1 cellular context compared by ENCODE assay signal in genomic region chr6:138692978-138693909, GRCh38.
TF ChIP-seq lines count a peak whose summit lies in the region.

No MANE protein-coding gene starts in this region.

TF ChIP-seq in GM12878, 131 proteins besides CTCF, POLR2A, EP300 and RAD21 (continued from another document):
- TF ChIP-seq HDAC2 (IDR thresholded peaks at IDR 0.05) (no peak), SMAD5 (IDR thresholded peaks at IDR 0.05; ENCODE audit: low read depth) (no peak), PAX5 (IDR thresholded peaks at IDR 0.05; ENCODE audit: borderline replicate concordance, low read depth, low read length) (no peak), E2F4 (IDR thresholded peaks at IDR 0.05; ENCODE audit: low read depth, low read length) (no peak), RELB (IDR thresholded peaks at IDR 0.05; ENCODE audit: low read depth) (no peak), RUNX3 (IDR thresholded peaks at IDR 0.05; ENCODE audit: low read length) (no peak)
